15 cellular contexts compared by ENCODE assay signal in genomic region chr12:92300781-92301180, GRCh38.
"Had no signal": no experiment of that assay in that cellular context is flagged by ENCODE, and none has a peak within 500 bp of the region (broad histone marks: within the 10 kb centered on the region; RNA-seq: fewer than 3 reads in every experiment).

No MANE protein-coding gene starts in this region.

- H3K27me3 ChIP-seq: sigmoid colon, stomach had no signal

- H3K4me3 Mint-ChIP-seq: activated CD8-positive, alpha-beta T cell treated with anti-CD3 and anti-CD28 coated beads, Interleukin-2, amount 10 ng/mL, durations not matched to agents 7 days and 5 days; activated naive CD8-positive, alpha-beta T cell treated with anti-CD3 and anti-CD28 coated beads, Interleukin-2, amount 10 ng/mL, durations not matched to agents 7 days and 5 days; nephron had no signal

- H3K4me3 ChIP-seq: psoas muscle, sigmoid colon, stomach, thoracic aorta had no signal

- H3K36me3 ChIP-seq: sigmoid colon, stomach, thoracic aorta had no signal

- ATAC-seq: activated CD8-positive, alpha-beta T cell treated with anti-CD3 and anti-CD28 coated beads, Interleukin-2, amount 10 ng/mL, durations not matched to agents 7 days and 5 days; esophagus mucosa; left cardiac atrium; psoas muscle had no signal

- H3K27ac ChIP-seq: psoas muscle, sigmoid colon, stomach, thoracic aorta had no signal

- H3K27ac Mint-ChIP-seq: activated CD8-positive, alpha-beta T cell treated with anti-CD3 and anti-CD28 coated beads, Interleukin-2, amount 10 ng/mL, durations not matched to agents 7 days and 5 days; activated naive CD8-positive, alpha-beta T cell treated with anti-CD3 and anti-CD28 coated beads, Interleukin-2, amount 10 ng/mL, durations not matched to agents 7 days and 5 days; nephron had no signal

- H3K4me1 ChIP-seq: sigmoid colon had no signal

- H3K27me3 Mint-ChIP-seq: activated naive CD8-positive, alpha-beta T cell treated with anti-CD3 and anti-CD28 coated beads, Interleukin-2, amount 10 ng/mL, durations not matched to agents 7 days and 5 days had no signal

- H3K9me3 Mint-ChIP-seq: nephron had no signal

- H3K9me3 ChIP-seq: psoas muscle, stomach, thoracic aorta had no signal

- DNase-seq: activated CD4-positive, alpha-beta T cell treated with anti-CD3 and anti-CD28 coated beads for 4 hours; activated CD8-positive, alpha-beta memory T cell treated with anti-CD3 and anti-CD28 coated beads, Interleukin-2, amount 50 U/mL, for 48 hours; activated CD8-positive, alpha-beta T cell treated with anti-CD3 and anti-CD28 coated beads, Interleukin-2, amount 10 ng/mL, durations not matched to agents 7 days and 5 days; activated naive CD8-positive, alpha-beta T cell treated with anti-CD3 and anti-CD28 coated beads, Interleukin-2, amount 10 ng/mL, durations not matched to agents 7 days and 5 days; anterior cingulate cortex; left cardiac atrium; occipital lobe; psoas muscle; sigmoid colon; stimulated activated CD4-positive, alpha-beta T cell treated with anti-CD3 and anti-CD28 coated beads, Interleukin-2, amount 100 ng/mL, for 48 hours; stomach; T-helper 9 cell had no signal
